In genomic region chr6:42338573-42339218, GRCh38 we compare ENCODE assay signal across 10 cellular contexts.
DNase-seq lines count a peak whose midpoint lies in the region; ATAC-seq and TF ChIP-seq lines count a peak whose summit lies in the region.
"Had no signal": no experiment of that assay in that cellular context is flagged by ENCODE, and none has a peak within 500 bp of the region (broad histone marks: within the 10 kb centered on the region; RNA-seq: fewer than 3 reads in every experiment).

No MANE protein-coding gene starts in this region.

- H3K9me3 ChIP-seq in MG63: no peaks in the 10 kb centered on the region
- H3K9me3 ChIP-seq: prostate gland had no signal

- in situ Hi-C loops in astrocyte of the cerebellum (cut with HindIII; ENCODE audit: low sequenced_read_pairs): no loop called here

- intact Hi-C loops in Right ventricle myocardium inferior (cut with DNase I): no loop called here

- no peak overlapping the region for H3K4me3 ChIP-seq in MG63
- no peak overlapping the region for H3K4me3 ChIP-seq in astrocyte of the cerebellum (ENCODE audit: low read depth, low read length)
- H3K4me3 ChIP-seq: prostate gland had no signal

- no peak overlapping the region for H3K27ac ChIP-seq in caudate nucleus (ENCODE audit: low read depth, low read length)
- H3K27ac ChIP-seq: prostate gland had no signal

- ATAC-seq in Right ventricle myocardium inferior: no peak

- peak; percentile 24 for TF ChIP-seq CTCF in astrocyte of the cerebellum (IDR thresholded peaks at IDR 0.05; ENCODE audit: low read depth, low read length, missing control alignments)

- DNase-seq in EL (peak; percentile 99), MG63 (peak; percentile 78), astrocyte of the cerebellum (ENCODE audit: low read depth) (peak; percentile 95), myocyte (ENCODE audit: low read depth) (peak; percentile 65), caudate nucleus (lab: John Stamatoyannopoulos, UW) (no peak), NCI-H1048 (lab: John Stamatoyannopoulos, UW) (no peak), Right ventricle myocardium inferior (ENCODE audit: missing footprints) (no peak), cerebellar nuclear complex (lab: John Stamatoyannopoulos, UW) (no peak)
- DNase-seq: SIG-M5 had no signal

- H3K27me3 ChIP-seq in MG63: no peaks in the 10 kb centered on the region

- no peaks in the 10 kb centered on the region for H3K36me3 ChIP-seq in MG63
- H3K36me3 ChIP-seq: prostate gland had no signal

Comparison
In these comparisons a context has a peak if more than half of its experiments do, and no peak if none do; other contexts are left out.
1. DNase-seq: peak in EL (single experiment), MG63 (single experiment), astrocyte of the cerebellum (single experiment) and myocyte (single experiment); none in caudate nucleus (0 of 61), NCI-H1048 (single experiment), Right ventricle myocardium inferior (single experiment) and cerebellar nuclear complex (0 of 2).